9 cellular contexts compared by ENCODE assay signal in the genomic region with DNA sequence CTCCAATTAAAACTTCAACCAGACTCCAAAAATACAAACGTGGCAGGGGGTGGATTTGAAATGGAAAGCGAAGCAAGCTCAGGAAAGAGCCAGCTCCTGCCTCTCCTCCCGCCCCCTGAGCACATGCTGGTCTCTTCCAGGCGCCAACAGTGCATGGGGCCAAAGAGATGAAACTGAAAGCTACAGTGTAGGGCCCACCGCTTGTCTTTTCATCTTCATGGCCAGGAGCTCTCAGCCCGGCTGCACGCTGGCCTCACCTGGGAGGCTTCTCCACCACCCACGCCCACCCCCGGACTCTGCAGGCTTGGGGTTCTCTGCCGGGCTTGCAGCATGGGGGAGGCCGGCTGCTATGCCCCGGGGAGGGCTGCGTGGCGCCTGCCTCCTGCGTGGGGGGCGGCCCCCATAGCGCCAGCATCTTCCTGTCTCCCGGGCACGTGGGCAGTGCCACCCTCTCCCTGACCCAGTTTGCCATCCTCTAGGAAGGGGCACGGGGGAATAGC. TPM values are rescaled to one million over a fixed set of nuclear protein-coding genes. Genes with fewer than 3 reads are reported as not detected.
DNase-seq lines count a peak whose midpoint lies in the region; TF ChIP-seq lines count a peak whose summit lies in the region.
"Had no signal": no experiment of that assay in that cellular context is flagged by ENCODE, and none has a peak within 500 bp of the region (broad histone marks: within the 10 kb centered on the region; RNA-seq: fewer than 3 reads in every experiment).

No MANE protein-coding gene starts in this region.

- DNase-seq in NCI-H2227 (lab: John Stamatoyannopoulos, UW; ENCODE audit: unreplicated experiment) (peak; percentile 10), NCI-H2227 treated with DMSO at 0.1 percent for 48 hours (lab: John Stamatoyannopoulos, UW) (no peak), Peyer's patch (peak in 1 of 3 donors; percentile 34), left kidney (ENCODE audit: low read depth, low spot score) (peak; percentile 70), NCI-H345 treated with DMSO at 0.1 percent for 48 hours (lab: John Stamatoyannopoulos, UW; ENCODE audit: unreplicated experiment) (no peak), SW480 (ENCODE audit: low spot score) (no peak)
- no peak for DNase-seq in stimulated activated CD4-positive, alpha-beta T cell treated with anti-CD3 and anti-CD28 coated beads, Interleukin-12 subunit alpha, Interleukin-12 subunit beta, amount 100 ng/mL, for 4 hours

- no peak for TF ChIP-seq CTCF in Peyer's patch (IDR thresholded peaks at IDR 0.05)

- TF ChIP-seq POLR2A in Peyer's patch (IDR thresholded peaks at IDR 0.05) = no peak

- peaks cover 0 to 14% (median 0%) of the 10 kb centered on the region in 4 donors for H3K4me1 ChIP-seq in Peyer's patch
- peaks cover 29% of the 10 kb centered on the region for H3K4me1 ChIP-seq in stomach smooth muscle (ENCODE audit: control insufficient read depth, insufficient read depth, low read length)

- H3K9me3 ChIP-seq in Peyer's patch = no peaks in the 10 kb centered on the region
- no peaks in the 10 kb centered on the region for H3K9me3 ChIP-seq in stomach smooth muscle (ENCODE audit: control insufficient read depth in 2 of 2, low read length in 2 of 2)

- H3K27ac ChIP-seq in Peyer's patch = no peak overlapping the region
- H3K27ac ChIP-seq in stomach smooth muscle (ENCODE audit: low read length) = no peak overlapping the region

- H3K36me3 ChIP-seq in Peyer's patch (no peaks in the 10 kb centered on the region), stomach smooth muscle (ENCODE audit: control insufficient read depth in 2 of 2, insufficient read depth in 2 of 2, low read length in 2 of 2) (no peaks in the 10 kb centered on the region)

- H3K27me3 ChIP-seq in Peyer's patch (peaks cover 0 to 5% of the 10 kb centered on the region in 2 donors), stomach smooth muscle (ENCODE audit: control insufficient read depth in 1 of 2, insufficient read depth in 2 of 2, low read length in 2 of 2) (peaks cover 16 to 31% of the 10 kb centered on the region in 2 donors)

- H3K4me3 ChIP-seq in Peyer's patch (peak overlapping the region in 3 of 4 donors; percentile 15 to 45 (median 21)), stomach smooth muscle (ENCODE audit: low read length in 2 of 2) (peak overlapping the region; percentile 66 to 80)

- no peak overlapping the region for H3K9ac ChIP-seq in stomach smooth muscle (ENCODE audit: low read length in 2 of 2)

RNA-seq across cellular contexts. Expression of gene RIMBP2, which starts 2.0 kb away (rescaled TPM):
- 10 to 100 TPM in 3 of 4 donors, 1 to 10 TPM in 1; 8.8 to 19.8 (median 16.0) TPM for total RNA-seq in Peyer's patch
- total RNA-seq: mononuclear cell had no signal

Comparison
In these comparisons a context has a peak if more than half of its experiments do, and no peak if none do; other contexts are left out.
1. DNase-seq: peak in NCI-H2227 (single experiment) and left kidney (single experiment); none in NCI-H2227 treated with DMSO at 0.1 percent for 48 hours (single experiment), NCI-H345 treated with DMSO at 0.1 percent for 48 hours (single experiment), SW480 (single experiment) and stimulated activated CD4-positive, alpha-beta T cell treated with anti-CD3 and anti-CD28 coated beads, Interleukin-12 subunit alpha, Interleukin-12 subunit beta, amount 100 ng/mL, for 4 hours (single experiment).